ENCODE assay signal across 9 cellular contexts in genomic region chr15:39582286-39582976, GRCh38. TPM values are rescaled to one million over a fixed set of nuclear protein-coding genes. Genes with fewer than 3 reads are reported as not detected.
DNase-seq lines count a peak whose midpoint lies in the region; ATAC-seq and TF ChIP-seq lines count a peak whose summit lies in the region.
"Had no signal": no experiment of that assay in that cellular context is flagged by ENCODE, and none has a peak within 500 bp of the region (broad histone marks: within the 10 kb centered on the region; RNA-seq: fewer than 3 reads in every experiment).

No MANE protein-coding gene starts in this region.

- H3K9me3 ChIP-seq in CD8-positive, alpha-beta memory T cell (ENCODE audit: low read length) = no peaks in the 10 kb centered on the region
- no peaks in the 10 kb centered on the region for H3K9me3 ChIP-seq in ovary

- peak overlapping the region in 6 of 7 donors; percentile 43 to 87 (median 80) for H3K4me3 Mint-ChIP-seq in CD8-positive, alpha-beta memory T cell

- no peak for ATAC-seq in left cardiac atrium
- no peak for ATAC-seq in HG03196 (IDR thresholded peaks at IDR 0.05; ENCODE audit: unreplicated experiment)
- no peak for ATAC-seq in GM19395 (IDR thresholded peaks at IDR 0.05; ENCODE audit: unreplicated experiment)

- intact Hi-C loops in left cardiac atrium (cut with DNase I) = loop anchor here (5.0 to 10.0 kb wide), 4 partner anchors 145 to 765 kb away; no protein-coding TSS in a partner anchor
- intact Hi-C loops in ovary (cut with DNase I) = loop anchor here (5.0 to 10.0 kb wide), 8 partner anchors 172 to 875 kb away; no protein-coding TSS in a partner anchor

- peaks cover 6% of the 10 kb centered on the region for H3K4me1 ChIP-seq in CD8-positive, alpha-beta memory T cell (ENCODE audit: insufficient read depth, low read length)
- peaks cover 19% of the 10 kb centered on the region for H3K4me1 ChIP-seq in ovary (ENCODE audit: insufficient read depth)

- H3K36me3 Mint-ChIP-seq in CD8-positive, alpha-beta memory T cell = no peaks in the 10 kb centered on the region

- H3K36me3 ChIP-seq in CD8-positive, alpha-beta memory T cell (ENCODE audit: insufficient read depth, low read length) = no peaks in the 10 kb centered on the region
- no peaks in the 10 kb centered on the region for H3K36me3 ChIP-seq in ovary

- no peak for DNase-seq in CD8-positive, alpha-beta memory T cell
- DNase-seq in left cardiac atrium (peak; percentile 62), ovary (peak; percentile 51 to 70 (median 61)), Ammon's horn (ENCODE audit: low spot score) (no peak), HCEC 1CT (no peak)
- DNase-seq: stimulated activated CD4-positive, alpha-beta T cell treated with anti-CD3 and anti-CD28 coated beads, Interleukin-2, amount 100 ng/mL, for 24 hours had no signal

- WGBS in adipose tissue, 3 donors = 70 to 83% (median 72%) methylated on average over 20 of the region's 20 CpGs
- 12 to 27% (median 20%) methylated on average over 20 of the region's 20 CpGs for WGBS in ovary, 3 donors

- peak overlapping the region in 2 of 8 donors; percentile 56 to 69 for H3K27ac Mint-ChIP-seq in CD8-positive, alpha-beta memory T cell

- peaks cover 24 to 46% (median 35%) of the 10 kb centered on the region in 3 donors for H3K4me1 Mint-ChIP-seq in CD8-positive, alpha-beta memory T cell

- CTCF ChIA-PET in CD8-positive, alpha-beta memory T cell (lab: Charles Lee) = interaction anchor here (0.8 to 11.2 kb wide), 9 partner anchors 11 to 175 kb away, joined by 3 to 116 read pairs (median 7); no protein-coding TSS in a partner anchor

- TF ChIP-seq CTCF in ovary (IDR thresholded peaks at IDR 0.05) = no peak

- no peaks in the 10 kb centered on the region for H3K9me3 Mint-ChIP-seq in CD8-positive, alpha-beta memory T cell

- no peak overlapping the region for H3K4me3 ChIP-seq in CD8-positive, alpha-beta memory T cell (ENCODE audit: low read length)
- peak overlapping the region; percentile 92 for H3K4me3 ChIP-seq in ovary

- TF ChIP-seq POLR2A in ovary (IDR thresholded peaks at IDR 0.05) = no peak

- H3K27ac ChIP-seq in CD8-positive, alpha-beta memory T cell (ENCODE audit: low read depth, low read length) = no peak overlapping the region
- peak overlapping the region; percentile 21 for H3K27ac ChIP-seq in adipose tissue (ENCODE audit: low read depth, low read length)
- no peak overlapping the region for H3K27ac ChIP-seq in ovary

- H3K27me3 Mint-ChIP-seq in CD8-positive, alpha-beta memory T cell = peaks cover 7 to 33% of the 10 kb centered on the region in 2 donors

- peaks cover 7% of the 10 kb centered on the region for H3K27me3 ChIP-seq in CD8-positive, alpha-beta memory T cell (ENCODE audit: insufficient read depth, low read length, poor library complexity, severe bottlenecking)
- no peaks in the 10 kb centered on the region for H3K27me3 ChIP-seq in ovary

- TF ChIP-seq EP300 in ovary (IDR thresholded peaks at IDR 0.05) = no peak

- POLR2A ChIA-PET in CD8-positive, alpha-beta memory T cell (lab: Charles Lee) = no interaction called here

RNA-seq across cellular contexts. Expression of gene THBS1, which starts 1.6 kb away (rescaled TPM):
- total RNA-seq in CD8-positive, alpha-beta memory T cell = 1 to 10 TPM; 6.6 to 6.9 TPM
- 0.72 TPM for polyA plus RNA-seq in CD8-positive, alpha-beta memory T cell
- polyA plus RNA-seq in adipose tissue (100 to 1,000 TPM in 2 of 3 donors, 10 to 100 TPM in 1; 44.6 to 868 (median 169) TPM), ovary (100 to 1,000 TPM in 1 of 2 donors, 10 to 100 TPM in 1; 64.4 to 118 TPM)
- total RNA-seq in left cardiac atrium (100 to 1,000 TPM in 1 of 2 donors, 10 to 100 TPM in 1; 43.9 to 551 TPM), ovary (100 to 1,000 TPM in 6 of 7 donors, 10 to 100 TPM in 1; 53.6 to 428 (median 234) TPM)

Comparison
In these comparisons a context has a peak if more than half of its experiments do, and no peak if none do; other contexts are left out.
1. DNase-seq: peak in left cardiac atrium (single experiment) and ovary (5 of 5); none in CD8-positive, alpha-beta memory T cell (0 of 5), Ammon's horn (single experiment) and HCEC 1CT (single experiment).
2. RNA of gene THBS1, which starts 1.6 kb away (total RNA-seq): 43.9 to 551 TPM in left cardiac atrium and 53.6 to 428 TPM in ovary; 6.6 to 6.9 TPM in CD8-positive, alpha-beta memory T cell; every median in the first group is over 4 times any median in the second.